In the genomic region with DNA sequence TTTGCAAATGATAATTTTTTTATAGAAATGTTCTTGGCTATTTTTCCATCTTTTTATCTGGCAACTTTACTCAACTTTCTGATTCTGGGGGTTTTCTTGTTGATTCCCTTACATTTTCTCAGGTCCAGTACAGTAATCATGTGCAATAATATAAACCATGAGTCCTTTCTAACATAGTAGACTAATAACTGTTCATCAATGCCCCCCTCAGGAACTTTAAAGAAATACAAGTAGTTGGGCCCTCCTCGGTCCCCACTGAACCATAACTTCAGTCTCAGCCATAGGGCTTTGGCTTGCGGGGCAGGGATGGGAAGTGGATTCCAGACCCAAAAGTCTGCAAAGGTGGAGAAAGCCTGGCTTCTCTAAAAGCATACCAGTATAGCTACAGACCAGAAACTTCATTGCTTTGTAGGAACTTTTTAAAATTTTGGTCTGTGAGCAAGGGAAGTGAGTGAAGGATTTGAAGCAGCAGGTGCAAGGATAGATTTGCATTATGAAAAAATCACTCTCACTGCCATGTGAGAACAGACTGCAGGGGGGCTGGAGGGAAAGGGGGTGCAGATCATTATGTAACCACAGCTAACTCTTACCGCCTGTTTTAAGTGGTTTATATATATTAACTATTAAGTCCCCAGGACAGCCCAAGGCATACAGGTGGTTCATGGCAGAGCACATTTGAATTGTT, we compare ENCODE assay signal across 9 cellular contexts. TPM values are rescaled to one million over a fixed set of nuclear protein-coding genes. Genes with fewer than 3 reads are reported as not detected.
DNase-seq lines count a peak whose midpoint lies in the region; ATAC-seq and TF ChIP-seq lines count a peak whose summit lies in the region.
"Had no signal": no experiment of that assay in that cellular context is flagged by ENCODE, and none has a peak within 500 bp of the region (broad histone marks: within the 10 kb centered on the region; RNA-seq: fewer than 3 reads in every experiment).

No MANE protein-coding gene starts in this region.

- H3K27me3 ChIP-seq in SK-N-SH (ENCODE audit: insufficient read depth) (no peaks in the 10 kb centered on the region; the same call in 1 of the 2 replicates), heart left ventricle (no peaks in the 10 kb centered on the region), colonic mucosa (no peaks in the 10 kb centered on the region)

- H3K4me1 ChIP-seq in SK-N-SH (ENCODE audit: control insufficient read depth in 1 of 2, insufficient read depth in 2 of 2, low read depth in 1 of 2, low read length in 1 of 2), result peaks cover 17 to 50% of the 10 kb centered on the region in 2 experiments
- H3K4me1 ChIP-seq in heart left ventricle, result peaks cover 6 to 48% (median 40%) of the 10 kb centered on the region in 12 donors
- H3K4me1 ChIP-seq in colonic mucosa, result no peaks in the 10 kb centered on the region

- no peaks in the 10 kb centered on the region for H3K79me2 ChIP-seq in SK-N-SH (ENCODE audit: insufficient read depth)

- CTCF ChIA-PET in SK-N-SH (lab: Yijun Ruan, JAX), result interaction anchor here (1.0 to 11.8 kb wide), 11 partner anchors 9 to 164 kb away, joined by 3 to 230 read pairs (median 5); partner anchors contain the start of gene TUB

- H4K20me1 ChIP-seq in SK-N-SH (ENCODE audit: insufficient read depth), result no peaks in the 10 kb centered on the region

- TF ChIP-seq RAD21 in SK-N-SH (IDR thresholded peaks at IDR 0.05; ENCODE audit: low read length), result peak; percentile 87

- DNase-seq in GM03348 (ENCODE audit: low spot score) (peak; percentile 80), SK-N-SH (peak; percentile 73), heart left ventricle (no peak), NCI-H1436 (lab: John Stamatoyannopoulos, UW) (no peak), colonic mucosa (no peak)

- peaks cover 36% of the 10 kb centered on the region for H3F3A ChIP-seq in SK-N-SH (replicated peaks; ENCODE audit: insufficient read depth)

- TF ChIP-seq CTCF in SK-N-SH (IDR thresholded peaks at IDR 0.05) (peak; percentile 59), heart left ventricle (IDR thresholded peaks at IDR 0.05) (peak; percentile 19 to 60 (median 46)), colonic mucosa (IDR thresholded peaks at IDR 0.05) (no peak)

- no peak overlapping the region for H2AFZ ChIP-seq in SK-N-SH (ENCODE audit: low read depth)

- ATAC-seq in HG02623 (IDR thresholded peaks at IDR 0.05; ENCODE audit: unreplicated experiment), result peak; percentile 72
- ATAC-seq in heart left ventricle, result peak in 3 of 4 donors; percentile 31 to 38 (median 35)
- no peak for ATAC-seq in HG03139 (IDR thresholded peaks at IDR 0.05; ENCODE audit: unreplicated experiment)
- no peak for ATAC-seq in GM19397 (IDR thresholded peaks at IDR 0.05; ENCODE audit: unreplicated experiment)

- H3K4me2 ChIP-seq in SK-N-SH, result no peak overlapping the region

- H3K9ac ChIP-seq in SK-N-SH (no peak overlapping the region), colonic mucosa (ENCODE audit: low read depth in 2 of 2, low read length in 2 of 2) (no peak overlapping the region)

- no peak for TF ChIP-seq EP300 in SK-N-SH (IDR thresholded peaks at IDR 0.05; ENCODE audit: borderline replicate concordance in 1 of 2, low read depth in 1 of 2, low read length in 1 of 2)

- no peak for TF ChIP-seq POLR2A in heart left ventricle (IDR thresholded peaks at IDR 0.05)

- WGBS in SK-N-SH (ENCODE audit: low lambda C conversion rate), result 59% methylated on average over 3 of the region's 3 CpGs
- 28 to 37% (median 31%) methylated on average over 3 of the region's 3 CpGs for WGBS in heart left ventricle, 4 donors

- H3K9me2 ChIP-seq in SK-N-SH, result no peaks in the 10 kb centered on the region

- H3K9me3 ChIP-seq in SK-N-SH, result no peaks in the 10 kb centered on the region
- no peaks in the 10 kb centered on the region for H3K9me3 ChIP-seq in heart left ventricle
- no peaks in the 10 kb centered on the region for H3K9me3 ChIP-seq in colonic mucosa

- intact Hi-C loops in heart left ventricle (cut with DNase I), result loop anchor here in 6 of 10 donors (1.0 to 5.0 kb wide), 3 partner anchors 37 to 38 kb away; no protein-coding TSS in a partner anchor
- intact Hi-C loops in colonic mucosa (cut with DNase I), result no loop called here

- H3K36me3 ChIP-seq in SK-N-SH (replicated peaks in 1 of 2; ENCODE audit: control insufficient read depth in 1 of 2, insufficient read depth in 2 of 2, low read length in 1 of 2) (no peaks in the 10 kb centered on the region), heart left ventricle (no peaks in the 10 kb centered on the region), colonic mucosa (no peaks in the 10 kb centered on the region)

- peak overlapping the region in 1 of 2 experiments; percentile 99; a peak in 2 of 4 replicates for H3K27ac ChIP-seq in SK-N-SH (ENCODE audit: low read depth in 2 of 2, low read length in 1 of 2)
- H3K27ac ChIP-seq in heart left ventricle, result no peak overlapping the region
- no peak overlapping the region for H3K27ac ChIP-seq in colonic mucosa

- POLR2A ChIA-PET in SK-N-SH (lab: Yijun Ruan, JAX), result no interaction called here

- H3K4me3 ChIP-seq in SK-N-SH (ENCODE audit: low read depth in 2 of 2, low read length in 1 of 2) (no peak overlapping the region), heart left ventricle (no peak overlapping the region), colonic mucosa (no peak overlapping the region)
- H3K4me3 ChIP-seq: lung had no signal

TF ChIP-seq in SK-N-SH, 30 proteins besides CTCF, POLR2A, EP300 and RAD21:
- peak; percentile 63 for TF ChIP-seq SMC3 (IDR thresholded peaks at IDR 0.05; ENCODE audit: low read depth, low read length)
- TF ChIP-seq CHD2 (IDR thresholded peaks at IDR 0.05; ENCODE audit: low read length, partially characterized antibody), result no peak
TF ChIP-seq in SK-N-SH: peak in this region for 1.

RNA-seq across cellular contexts. Expression of gene TUB, which starts 10.5 kb away (rescaled TPM):
- polyA plus RNA-seq in SK-N-SH (2012; rRNA removed) (11.3 and 16.9 TPM in 2 replicates), heart left ventricle (1 to 10 TPM; 4.7 to 5.7 TPM)
- polyA plus RNA-seq in SK-N-SH (2012; cell fraction: cytosol; rRNA removed), result 7.1 and 10.0 TPM in 2 replicates
- polyA plus RNA-seq in SK-N-SH (2012; cell fraction: nucleus; rRNA removed), result 43.6 and 49.5 TPM in 2 replicates
- total RNA-seq in heart left ventricle (10 to 100 TPM; 11.7 to 38.8 (median 18.9) TPM), colonic mucosa (1 to 10 TPM; 1.2 to 1.4 TPM)

Comparison
In these comparisons a context has a peak if more than half of its experiments do, and no peak if none do; other contexts are left out.
1. DNase-seq: peak in GM03348 (single experiment) and SK-N-SH (single experiment); none in heart left ventricle (0 of 5), NCI-H1436 (single experiment) and colonic mucosa (single experiment).
2. ATAC-seq: peak in HG02623 (single experiment) and heart left ventricle (3 of 4); none in HG03139 (single experiment) and GM19397 (single experiment).
3. RNA of gene TUB, which starts 10.5 kb away (total RNA-seq): 11.7 to 38.8 TPM in heart left ventricle; 1.2 to 1.4 TPM in colonic mucosa; every median in the first group is over 4 times any median in the second.